Comparison of ENCODE assay signal across 18 cellular contexts in the genomic region with DNA sequence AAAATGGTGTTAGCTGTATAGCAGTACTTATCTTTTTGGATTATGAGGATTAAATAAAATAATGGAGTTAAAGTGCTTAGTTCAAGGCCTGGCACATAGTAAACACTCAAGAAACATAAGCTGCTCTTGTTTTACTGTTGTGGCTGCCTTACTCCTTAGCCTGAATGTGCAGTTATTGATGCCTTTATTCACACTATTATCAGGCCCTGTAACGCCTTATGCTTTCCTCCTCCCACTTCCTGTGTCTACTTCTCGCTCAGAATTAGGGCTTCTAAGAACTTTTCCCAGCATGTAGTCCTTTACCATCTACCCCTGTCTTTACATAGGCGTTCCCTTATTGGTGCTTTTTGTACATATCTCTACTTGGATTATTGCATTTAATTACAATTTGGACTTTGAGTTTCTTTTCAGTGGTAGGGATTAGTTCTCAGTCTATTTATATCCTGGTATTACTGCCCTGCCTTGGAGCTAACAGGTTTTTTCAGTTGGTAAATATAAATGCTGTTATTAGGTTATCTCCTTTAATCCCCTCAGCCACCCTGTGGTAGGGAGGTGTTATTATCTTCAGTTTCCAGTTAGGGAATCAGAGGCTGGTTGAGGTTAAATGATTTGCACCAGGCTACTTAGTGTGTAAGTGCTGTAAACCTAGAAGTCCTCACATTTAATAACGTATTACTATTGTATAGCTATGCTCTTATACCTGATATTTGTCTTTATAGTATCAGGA.
A peak's percentile ranks its signal among the peaks of the same experiment; 100 is the strongest.
DNase-seq lines count a peak whose midpoint lies in the region; ATAC-seq, FAIRE-seq and TF ChIP-seq lines count a peak whose summit lies in the region.
"Had no signal": no experiment of that assay in that cellular context is flagged by ENCODE, and none has a peak within 500 bp of the region (broad histone marks: within the 10 kb centered on the region; RNA-seq: fewer than 3 reads in every experiment).

No MANE protein-coding gene starts in this region.

- intact Hi-C loops in HepG2 (cut with micrococcal nuclease; ENCODE audit: unreplicated experiment), result no loop called here
- intact Hi-C loops in activated T-helper 1 cell treated with anti-CD3 and anti-CD28 coated beads, Interleukin-12 subunit alpha, Interleukin-12 subunit beta, Interleukin-2, Interleukin-4 antibody, amounts not matched to agents 30 ng/mL and 10 ng/mL and 1 ng/mL, durations not matched to agents 14 hours and 24 hours and 36 hours (cut with micrococcal nuclease), result loop anchor here (2.0 kb wide), 1 partner anchor 16 kb away; no protein-coding TSS in a partner anchor

- H2AFZ ChIP-seq in HepG2 (ENCODE audit: low read length), result no peak overlapping the region

- no peak overlapping the region for H3K4me3 Mint-ChIP-seq in glutamatergic neuron (ENCODE audit: unreplicated experiment)
- H3K4me3 Mint-ChIP-seq in activated T-helper 1 cell treated with anti-CD3 and anti-CD28 coated beads, Interleukin-12 subunit alpha, Interleukin-12 subunit beta, Interleukin-2, Interleukin-4 antibody, amounts not matched to agents 30 ng/mL and 10 ng/mL and 1 ng/mL, durations not matched to agents 14 hours and 24 hours and 36 hours, result no peak overlapping the region
- H3K4me3 Mint-ChIP-seq: activated B cell treated with CpG ODN at 0.5 μM for 24 hours; activated naive CD4-positive, alpha-beta T cell treated with anti-CD3 and anti-CD28 coated beads for 36 hours; naive B cell had no signal

- H3K79me2 ChIP-seq in HepG2 (ENCODE audit: insufficient read depth, low read length), result no peaks in the 10 kb centered on the region

- TF ChIP-seq POLR2A in HepG2 (IDR thresholded peaks at IDR 0.05; ENCODE audit: insufficient read depth in 1 of 2, low read depth in 2 of 2, low read length in 2 of 2) (no peak), Peyer's patch (IDR thresholded peaks at IDR 0.05) (no peak)

- peaks cover 0 to 11% (median 9%) of the 10 kb centered on the region in 4 donors for H3K36me3 ChIP-seq in liver (ENCODE audit: control insufficient read depth in 4 of 4, insufficient read depth in 3 of 4, low read depth in 1 of 4, low read length in 3 of 4)
- H3K36me3 ChIP-seq in HepG2 (replicated peaks in 1 of 2; ENCODE audit: control insufficient read depth in 1 of 2, insufficient read depth in 2 of 2, low read length in 2 of 2), result peaks cover 4 to 12% of the 10 kb centered on the region in 2 experiments; a peak in 3 of 5 replicates
- H3K36me3 ChIP-seq in Peyer's patch, result peaks cover 0 to 14% (median 0%) of the 10 kb centered on the region in 3 donors

- H3K27ac ChIP-seq in liver (ENCODE audit: low read depth in 1 of 2, low read length in 2 of 2) (no peak overlapping the region), HepG2 (ENCODE audit: extremely low read length, insufficient read depth, low read length) (no peak overlapping the region), Peyer's patch (peak overlapping the region in 1 of 4 donors; percentile 15)
- H3K27ac ChIP-seq: HL-60, KMS-11 had no signal

- POLR2A ChIA-PET in HepG2 (lab: Yijun Ruan, JAX), result no interaction called here

- TF ChIP-seq RAD21 in liver (IDR thresholded peaks at IDR 0.05), result peak in 1 of 2 donors; percentile 31
- no peak for TF ChIP-seq RAD21 in HepG2 (CRISPR knock-in tag; IDR thresholded peaks at IDR 0.05)

- peaks cover 9% of the 10 kb centered on the region for H3K4me1 Mint-ChIP-seq in glutamatergic neuron (ENCODE audit: low read depth, unreplicated experiment)
- peaks cover 48% of the 10 kb centered on the region for H3K4me1 Mint-ChIP-seq in activated T-helper 1 cell treated with anti-CD3 and anti-CD28 coated beads, Interleukin-12 subunit alpha, Interleukin-12 subunit beta, Interleukin-2, Interleukin-4 antibody, amounts not matched to agents 30 ng/mL and 10 ng/mL and 1 ng/mL, durations not matched to agents 14 hours and 24 hours and 36 hours (ENCODE audit: low read depth)

- TF ChIP-seq CTCF in liver (IDR thresholded peaks at IDR 0.05; ENCODE audit: low read depth, low read length, missing input control) (peak; percentile 15), HepG2 (CRISPR knock-in tag; IDR thresholded peaks at IDR 0.05) (no peak), Peyer's patch (IDR thresholded peaks at IDR 0.05) (peak in 4 of 6 experiments; percentile 8 to 65 (median 58)), glutamatergic neuron (IDR thresholded peaks at IDR 0.05; ENCODE audit: partially characterized antibody, unreplicated experiment) (peak; percentile 21)

- no peak; the same call in 2 of the 3 replicates for ATAC-seq in HepG2
- ATAC-seq in GM19328 (IDR thresholded peaks at IDR 0.05; ENCODE audit: unreplicated experiment), result no peak

- H3K9ac ChIP-seq in liver (ENCODE audit: low read depth in 1 of 2, low read length in 2 of 2) (no peak overlapping the region), HepG2 (ENCODE audit: insufficient read depth, low read depth, low read length) (no peak overlapping the region)
- H3K9ac ChIP-seq: KMS-11 had no signal

- H3K9me3 ChIP-seq in liver (ENCODE audit: control insufficient read depth in 4 of 4, low read length in 3 of 4), result no peaks in the 10 kb centered on the region
- peaks cover 8% of the 10 kb centered on the region for H3K9me3 ChIP-seq in HepG2 (ENCODE audit: low read length)
- peaks cover 0 to 9% (median 0%) of the 10 kb centered on the region in 4 donors for H3K9me3 ChIP-seq in Peyer's patch

- no TSS peak for BruUV-seq in HepG2 (replicated peaks; lab: Mats Ljungman, UMichigan)

- DNase-seq in HepG2 (ENCODE audit: low spot score) (no peak), Peyer's patch (no peak), glutamatergic neuron (no peak), NCI-H187 (lab: John Stamatoyannopoulos, UW) (no peak), NCI-H2196 treated with DMSO at 0.1 percent for 48 hours (lab: John Stamatoyannopoulos, UW; ENCODE audit: unreplicated experiment) (no peak)
- no peak for DNase-seq in activated T-helper 1 cell treated with anti-CD3 and anti-CD28 coated beads, Interleukin-12 subunit alpha, Interleukin-12 subunit beta, Interleukin-2, Interleukin-4 antibody, amounts not matched to agents 30 ng/mL and 10 ng/mL and 1 ng/mL, durations not matched to agents 14 hours and 24 hours and 36 hours (ENCODE audit: low spot score)
- DNase-seq: activated B cell treated with CpG ODN at 0.5 μM for 24 hours; activated naive CD4-positive, alpha-beta T cell treated with anti-CD3 and anti-CD28 coated beads for 36 hours; naive B cell; NCI-H1694; NCI-H510A; stimulated activated CD4-positive, alpha-beta T cell treated with anti-CD3 and anti-CD28 coated beads, Interleukin-1b, Interleukin-23, amount 100 ng/mL, for 48 hours had no signal

- FAIRE-seq in HepG2 (lab: Jason Lieb, UNC), result no peak
- FAIRE-seq: bronchial epithelial cell, GM18507 had no signal

- TF ChIP-seq EP300 in HepG2 (IDR thresholded peaks at IDR 0.05; ENCODE audit: low read depth in 2 of 2, low read length in 2 of 2) (no peak), HepG2 (CRISPR knock-in tag; IDR thresholded peaks at IDR 0.05; ENCODE audit: borderline replicate concordance) (no peak)

- in situ Hi-C loops in HepG2 (cut with HindIII; ENCODE audit: extremely low pct_ligation_motif_present, low pct_unique_long_range_greater_than_20kb), result loop anchor here (25.0 kb wide), 1 partner anchor 367 kb away; no protein-coding TSS in a partner anchor

- no peaks in the 10 kb centered on the region for H3K4me1 ChIP-seq in liver (ENCODE audit: control insufficient read depth in 4 of 4, insufficient read depth in 4 of 4, low read length in 3 of 4)
- peaks cover 6% of the 10 kb centered on the region; the same call in 1 of the 2 replicates for H3K4me1 ChIP-seq in HepG2 (ENCODE audit: insufficient read depth, low read length)
- H3K4me1 ChIP-seq in Peyer's patch, result no peaks in the 10 kb centered on the region

- H3K4me3 ChIP-seq in liver (ENCODE audit: low read depth in 1 of 3, low read length in 3 of 3), result no peak overlapping the region
- H3K4me3 ChIP-seq in HepG2 (replicated peaks in 1 of 3; ENCODE audit: insufficient read depth in 1 of 3, low read depth in 2 of 3, low read length in 3 of 3), result no peak overlapping the region
- no peak overlapping the region for H3K4me3 ChIP-seq in Peyer's patch

- H3K36me3 Mint-ChIP-seq in glutamatergic neuron (ENCODE audit: unreplicated experiment), result peaks cover 13% of the 10 kb centered on the region
- H3K36me3 Mint-ChIP-seq in activated T-helper 1 cell treated with anti-CD3 and anti-CD28 coated beads, Interleukin-12 subunit alpha, Interleukin-12 subunit beta, Interleukin-2, Interleukin-4 antibody, amounts not matched to agents 30 ng/mL and 10 ng/mL and 1 ng/mL, durations not matched to agents 14 hours and 24 hours and 36 hours (ENCODE audit: low read depth), result peaks cover 53% of the 10 kb centered on the region

- no peak overlapping the region for H3K4me2 ChIP-seq in HepG2 (ENCODE audit: low read depth, low read length)
- H3K4me2 ChIP-seq: KMS-11 had no signal

- peaks cover 4% of the 10 kb centered on the region for H3K9me3 Mint-ChIP-seq in glutamatergic neuron (ENCODE audit: unreplicated experiment)
- H3K9me3 Mint-ChIP-seq in activated T-helper 1 cell treated with anti-CD3 and anti-CD28 coated beads, Interleukin-12 subunit alpha, Interleukin-12 subunit beta, Interleukin-2, Interleukin-4 antibody, amounts not matched to agents 30 ng/mL and 10 ng/mL and 1 ng/mL, durations not matched to agents 14 hours and 24 hours and 36 hours, result peaks cover 21% of the 10 kb centered on the region

- no peaks in the 10 kb centered on the region for H4K20me1 ChIP-seq in HepG2 (ENCODE audit: insufficient read depth, low read length)

- WGBS in liver, result 87% methylated on average over 4 of the region's 4 CpGs
- 93% methylated on average over 4 of the region's 4 CpGs for WGBS in HepG2 (ENCODE audit: low lambda C conversion rate)

- no peaks in the 10 kb centered on the region for H3K27me3 Mint-ChIP-seq in glutamatergic neuron (ENCODE audit: unreplicated experiment)
- H3K27me3 Mint-ChIP-seq in activated T-helper 1 cell treated with anti-CD3 and anti-CD28 coated beads, Interleukin-12 subunit alpha, Interleukin-12 subunit beta, Interleukin-2, Interleukin-4 antibody, amounts not matched to agents 30 ng/mL and 10 ng/mL and 1 ng/mL, durations not matched to agents 14 hours and 24 hours and 36 hours (ENCODE audit: insufficient read depth), result no peaks in the 10 kb centered on the region
- H3K27me3 Mint-ChIP-seq: activated B cell treated with CpG ODN at 0.5 μM for 24 hours, naive B cell had no signal

- CTCF ChIA-PET in HepG2 (lab: Yijun Ruan, JAX; ENCODE audit: low intra/inter-chr PET ratio, low total read pairs), result no interaction called here

- H3K27ac Mint-ChIP-seq in glutamatergic neuron (ENCODE audit: unreplicated experiment), result no peak overlapping the region
- H3K27ac Mint-ChIP-seq in activated T-helper 1 cell treated with anti-CD3 and anti-CD28 coated beads, Interleukin-12 subunit alpha, Interleukin-12 subunit beta, Interleukin-2, Interleukin-4 antibody, amounts not matched to agents 30 ng/mL and 10 ng/mL and 1 ng/mL, durations not matched to agents 14 hours and 24 hours and 36 hours, result no peak overlapping the region
- H3K27ac Mint-ChIP-seq: activated B cell treated with CpG ODN at 0.5 μM for 24 hours; activated naive CD4-positive, alpha-beta T cell treated with anti-CD3 and anti-CD28 coated beads for 36 hours had no signal

- H3K27me3 ChIP-seq in liver (ENCODE audit: control insufficient read depth in 4 of 4, insufficient read depth in 4 of 4, low read length in 3 of 4), result no peaks in the 10 kb centered on the region
- H3K27me3 ChIP-seq in HepG2 (ENCODE audit: control insufficient read depth in 1 of 2, insufficient read depth in 2 of 2, low read length in 2 of 2), result no peaks in the 10 kb centered on the region; a peak in 1 of 5 replicates
- H3K27me3 ChIP-seq in Peyer's patch, result no peaks in the 10 kb centered on the region
